ENCODE assay signal across 36 cellular contexts in the genomic region with DNA sequence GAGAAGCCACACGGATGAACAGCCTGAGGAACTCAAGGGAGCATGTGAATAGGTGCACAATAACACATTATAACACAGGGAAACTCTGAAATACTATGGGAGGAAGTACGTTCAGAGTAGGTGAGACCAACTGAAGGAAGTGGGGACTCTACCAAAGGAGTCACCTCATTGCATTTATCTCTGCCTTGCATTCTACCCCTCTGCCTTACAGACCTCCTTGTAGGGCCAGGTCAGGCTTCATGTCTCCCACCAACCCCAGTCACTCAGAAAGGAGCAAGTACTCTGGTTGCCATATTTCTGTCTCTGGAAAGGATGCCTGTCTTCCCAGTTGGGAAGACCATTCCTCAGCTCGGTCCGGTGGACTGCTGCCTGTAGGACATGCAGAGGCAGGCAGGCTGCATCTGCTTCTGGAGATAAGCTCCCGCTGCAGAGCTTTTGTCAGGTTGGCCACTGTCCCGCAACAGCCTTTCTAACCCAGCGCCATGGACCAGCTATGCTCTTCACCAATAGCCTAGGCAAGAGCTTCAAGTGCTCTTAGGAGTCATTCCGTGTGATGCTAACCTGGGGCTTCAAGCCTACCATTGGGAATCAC. TPM values are rescaled to one million over a fixed set of nuclear protein-coding genes. Genes with fewer than 3 reads are reported as not detected.
"Had no signal": no experiment of that assay in that cellular context is flagged by ENCODE, and none has a peak within 500 bp of the region (broad histone marks: within the 10 kb centered on the region; RNA-seq: fewer than 3 reads in every experiment).

No MANE protein-coding gene starts in this region.

- H3K27ac ChIP-seq: ascending aorta, breast epithelium, cardiac muscle cell, coronary artery, dorsolateral prefrontal cortex, esophagus squamous epithelium, gastroesophageal sphincter, heart right ventricle, hepatocyte, VCaP had no signal

- H3K4me3 ChIP-seq: ascending aorta, breast epithelium, cardiac muscle cell, coronary artery, dorsolateral prefrontal cortex, esophagus squamous epithelium, gastroesophageal sphincter, heart right ventricle, hepatocyte had no signal

- H3K27me3 ChIP-seq: ascending aorta, breast epithelium, cardiac muscle cell, dorsolateral prefrontal cortex, hepatocyte had no signal

- H3K4me2 ChIP-seq: hepatocyte had no signal

- FAIRE-seq: TTC549 had no signal

- H3K9me3 Mint-ChIP-seq: activated CD4-positive, alpha-beta memory T cell treated with anti-CD3 and anti-CD28 coated beads, Interleukin-2, amount 10 ng/mL, durations not matched to agents 7 days and 5 days; activated CD4-positive, alpha-beta T cell treated with anti-CD3 and anti-CD28 coated beads, Interleukin-2, amount 10 ng/mL, durations not matched to agents 7 days and 5 days; activated naive CD4-positive, alpha-beta T cell treated with anti-CD3 and anti-CD28 coated beads, Interleukin-2, amount 10 ng/mL, durations not matched to agents 7 days and 5 days; activated naive CD4-positive, alpha-beta T cell treated with anti-CD3 and anti-CD28 coated beads, Interleukin-2, amount 50 U/mL, for 72 hours; activated naive CD8-positive, alpha-beta T cell treated with anti-CD3 and anti-CD28 coated beads, Interleukin-2, amount 10 ng/mL, durations not matched to agents 7 days and 5 days; activated T-cell treated with anti-CD3 and anti-CD28 coated beads, Interleukin-2, amount 50 U/mL, for 24 hours; activated T-cell treated with anti-CD3 and anti-CD28 coated beads, Interleukin-2, amount 50 U/mL, for 72 hours; brain; dendritic cell treated with granulocyte-macrophage colony-stimulating factor and Interleukin-4, amounts not matched to agents 40 ng/mL and 50 ng/mL, for 4 days; WTC11 had no signal

- H3K79me2 ChIP-seq: hepatocyte had no signal

- H3K4me3 Mint-ChIP-seq: activated CD4-positive, alpha-beta memory T cell treated with anti-CD3 and anti-CD28 coated beads, Interleukin-2, amount 10 ng/mL, durations not matched to agents 7 days and 5 days; activated CD4-positive, alpha-beta T cell treated with anti-CD3 and anti-CD28 coated beads, Interleukin-2, amount 10 ng/mL, durations not matched to agents 7 days and 5 days; activated naive CD4-positive, alpha-beta T cell treated with anti-CD3 and anti-CD28 coated beads, Interleukin-2, amount 10 ng/mL, durations not matched to agents 7 days and 5 days; activated naive CD8-positive, alpha-beta T cell treated with anti-CD3 and anti-CD28 coated beads, Interleukin-2, amount 10 ng/mL, durations not matched to agents 7 days and 5 days; activated T-cell treated with anti-CD3 and anti-CD28 coated beads, Interleukin-2, amount 50 U/mL, for 24 hours; activated T-cell treated with anti-CD3 and anti-CD28 coated beads, Interleukin-2, amount 50 U/mL, for 72 hours; brain; dendritic cell treated with granulocyte-macrophage colony-stimulating factor and Interleukin-4, amounts not matched to agents 40 ng/mL and 50 ng/mL, for 4 days; WTC11 had no signal

- H3K36me3 Mint-ChIP-seq: activated naive CD4-positive, alpha-beta T cell treated with anti-CD3 and anti-CD28 coated beads, Interleukin-2, amount 10 ng/mL, durations not matched to agents 7 days and 5 days; activated naive CD4-positive, alpha-beta T cell treated with anti-CD3 and anti-CD28 coated beads, Interleukin-2, amount 50 U/mL, for 72 hours; activated naive CD8-positive, alpha-beta T cell treated with anti-CD3 and anti-CD28 coated beads, Interleukin-2, amount 10 ng/mL, durations not matched to agents 7 days and 5 days; brain; WTC11 had no signal

- H3K27ac Mint-ChIP-seq: activated CD4-positive, alpha-beta memory T cell treated with anti-CD3 and anti-CD28 coated beads, Interleukin-2, amount 10 ng/mL, durations not matched to agents 7 days and 5 days; activated CD4-positive, alpha-beta T cell treated with anti-CD3 and anti-CD28 coated beads, Interleukin-2, amount 10 ng/mL, durations not matched to agents 7 days and 5 days; activated naive CD4-positive, alpha-beta T cell treated with anti-CD3 and anti-CD28 coated beads, Interleukin-2, amount 10 ng/mL, durations not matched to agents 7 days and 5 days; activated naive CD8-positive, alpha-beta T cell treated with anti-CD3 and anti-CD28 coated beads, Interleukin-2, amount 10 ng/mL, durations not matched to agents 7 days and 5 days; activated T-cell treated with anti-CD3 and anti-CD28 coated beads, Interleukin-2, amount 50 U/mL, for 24 hours; dendritic cell treated with granulocyte-macrophage colony-stimulating factor and Interleukin-4, amounts not matched to agents 40 ng/mL and 50 ng/mL, for 4 days; WTC11 had no signal

- H3K9me3 ChIP-seq: ascending aorta, breast epithelium, esophagus squamous epithelium, gastroesophageal sphincter, heart right ventricle had no signal

- H2AFZ ChIP-seq: hepatocyte had no signal

- H3K4me1 ChIP-seq: ascending aorta, breast epithelium had no signal

- H3K36me3 ChIP-seq: ascending aorta, breast epithelium, cardiac muscle cell, esophagus squamous epithelium, gastroesophageal sphincter, heart right ventricle had no signal

- DNase-seq: activated CD4-positive, alpha-beta memory T cell treated with anti-CD3 and anti-CD28 coated beads, Interleukin-2, amount 10 ng/mL, durations not matched to agents 7 days and 5 days; activated CD4-positive, alpha-beta T cell treated with anti-CD3 and anti-CD28 coated beads for 1 hour; activated CD4-positive, alpha-beta T cell treated with anti-CD3 and anti-CD28 coated beads for 4 hours; activated CD4-positive, alpha-beta T cell treated with anti-CD3 and anti-CD28 coated beads, Interleukin-2, amount 10 ng/mL, durations not matched to agents 7 days and 5 days; activated CD4-positive, alpha-beta T cell treated with anti-CD3 and anti-CD28 coated beads, Interleukin-2, amount 50 U/mL, for 4 hours; activated CD8-positive, alpha-beta memory T cell treated with anti-CD3 and anti-CD28 coated beads, Interleukin-2, amount 50 U/mL, for 48 hours; activated gamma-delta T cell; activated naive CD4-positive, alpha-beta T cell; activated naive CD4-positive, alpha-beta T cell treated with anti-CD3 and anti-CD28 coated beads, Interleukin-2, amount 10 ng/mL, durations not matched to agents 7 days and 5 days; activated naive CD8-positive, alpha-beta T cell treated with anti-CD3 and anti-CD28 coated beads, Interleukin-2, amount 10 ng/mL, durations not matched to agents 7 days and 5 days; activated T-cell treated with anti-CD3 and anti-CD28 coated beads for 4 hours; activated T-cell treated with anti-CD3 and anti-CD28 coated beads, Interleukin-2, amount 50 U/mL, for 24 hours; activated T-cell treated with anti-CD3 and anti-CD28 coated beads, Interleukin-2, amount 50 U/mL, for 72 hours; central memory CD4-positive, alpha-beta T cell; dorsolateral prefrontal cortex; effector memory CD4-positive, alpha-beta T cell; esophagus squamous epithelium; foreskin melanocyte; heart right ventricle; T-helper 2 cell had no signal

RNA-seq across cellular contexts. Expression of gene ASIP, which starts 51.6 kb away (rescaled TPM):
- total RNA-seq: activated CD4-positive, alpha-beta memory T cell treated with anti-CD3 and anti-CD28 coated beads, Interleukin-2, amount 10 ng/mL, durations not matched to agents 7 days and 5 days; activated CD4-positive, alpha-beta T cell treated with anti-CD3 and anti-CD28 coated beads, Interleukin-2, amount 10 ng/mL, durations not matched to agents 7 days and 5 days; activated naive CD4-positive, alpha-beta T cell treated with anti-CD3 and anti-CD28 coated beads, Interleukin-2, amount 50 U/mL, for 72 hours; activated naive CD8-positive, alpha-beta T cell treated with anti-CD3 and anti-CD28 coated beads, Interleukin-2, amount 10 ng/mL, durations not matched to agents 7 days and 5 days; activated T-cell treated with anti-CD3 and anti-CD28 coated beads, Interleukin-2, amount 50 U/mL, for 72 hours; ascending aorta; cardiac muscle cell; cerebellum; esophagus squamous epithelium; fibroblast of lung; fibroblast of villous mesenchyme; glomerular endothelial cell; hepatocyte; WTC11 had no signal
- polyA plus RNA-seq: fibroblast of lung had no signal
